In genomic region chr9:120874861-120875565, GRCh38 we compare ENCODE assay signal across 8 cellular contexts. TPM values are rescaled to one million over a fixed set of nuclear protein-coding genes. Genes with fewer than 3 reads are reported as not detected.
DNase-seq lines count a peak whose midpoint lies in the region; ATAC-seq and TF ChIP-seq lines count a peak whose summit lies in the region.

No MANE protein-coding gene starts in this region.

- POLR2A ChIA-PET in activated CD4-positive, alpha-beta T cell treated with anti-CD3 and anti-CD28 coated beads, Interleukin-2, amount 10 ng/mL, durations not matched to agents 7 days and 5 days (lab: Charles Lee) = no interaction called here

- peak overlapping the region; percentile 96 for H3K27ac Mint-ChIP-seq in activated CD4-positive, alpha-beta T cell treated with anti-CD3 and anti-CD28 coated beads, Interleukin-2, amount 10 ng/mL, durations not matched to agents 7 days and 5 days

- H3K4me1 Mint-ChIP-seq in activated CD4-positive, alpha-beta T cell treated with anti-CD3 and anti-CD28 coated beads, Interleukin-2, amount 10 ng/mL, durations not matched to agents 7 days and 5 days = peaks cover 79% of the 10 kb centered on the region

- H3K4me3 Mint-ChIP-seq in activated CD4-positive, alpha-beta T cell treated with anti-CD3 and anti-CD28 coated beads, Interleukin-2, amount 10 ng/mL, durations not matched to agents 7 days and 5 days = peak overlapping the region; percentile 90

- no peaks in the 10 kb centered on the region for H3K9me3 Mint-ChIP-seq in activated CD4-positive, alpha-beta T cell treated with anti-CD3 and anti-CD28 coated beads, Interleukin-2, amount 10 ng/mL, durations not matched to agents 7 days and 5 days

- H3K27me3 Mint-ChIP-seq in activated CD4-positive, alpha-beta T cell treated with anti-CD3 and anti-CD28 coated beads, Interleukin-2, amount 10 ng/mL, durations not matched to agents 7 days and 5 days = no peaks in the 10 kb centered on the region

- no peak for DNase-seq in activated CD4-positive, alpha-beta T cell treated with anti-CD3 and anti-CD28 coated beads, Interleukin-2, amount 10 ng/mL, durations not matched to agents 7 days and 5 days
- no peak for DNase-seq in activated CD4-positive, alpha-beta T cell treated with anti-CD3 and anti-CD28 coated beads, Interleukin-2, amount 50 U/mL, for 1 hour
- DNase-seq in fibroblast of gingiva (ENCODE audit: low read depth) (peak; percentile 59), mesenteric fat pad (ENCODE audit: low spot score) (no peak)

- CTCF ChIA-PET in activated CD4-positive, alpha-beta T cell treated with anti-CD3 and anti-CD28 coated beads, Interleukin-2, amount 10 ng/mL, durations not matched to agents 7 days and 5 days (lab: Charles Lee) = interaction anchor here (2.3 to 3.9 kb wide), 2 partner anchors 12 to 50 kb away, joined by 5 to 18 read pairs; no protein-coding TSS in a partner anchor

- H3K9ac ChIP-seq in stomach smooth muscle (ENCODE audit: low read length in 2 of 2) = no peak overlapping the region

- H3K4me3 ChIP-seq in stomach smooth muscle (ENCODE audit: low read length in 2 of 2) = peak overlapping the region in 1 of 2 donors; percentile 78

- ATAC-seq in SK-N-SH treated with all-trans-retinoic acid at 6 μM for 48 hours (no peak; the same call in 2 of the 3 replicates), GM21576 (IDR thresholded peaks at IDR 0.05; ENCODE audit: unreplicated experiment) (no peak), GM21786 (IDR thresholded peaks at IDR 0.05; ENCODE audit: unreplicated experiment) (no peak)

- peaks cover 21% of the 10 kb centered on the region for H3K4me1 ChIP-seq in stomach smooth muscle (ENCODE audit: control insufficient read depth, insufficient read depth, low read length)

- H3K9me3 ChIP-seq in stomach smooth muscle (ENCODE audit: control insufficient read depth in 2 of 2, low read length in 2 of 2) = no peaks in the 10 kb centered on the region

- H3K27ac ChIP-seq in stomach smooth muscle (ENCODE audit: low read length) = peak overlapping the region; percentile 91

- peaks cover 76% of the 10 kb centered on the region for H3K36me3 Mint-ChIP-seq in activated CD4-positive, alpha-beta T cell treated with anti-CD3 and anti-CD28 coated beads, Interleukin-2, amount 10 ng/mL, durations not matched to agents 7 days and 5 days (ENCODE audit: low read depth)

- H3K27me3 ChIP-seq in stomach smooth muscle (ENCODE audit: control insufficient read depth in 1 of 2, insufficient read depth in 2 of 2, low read length in 2 of 2) = no peaks in the 10 kb centered on the region

- H3K36me3 ChIP-seq in stomach smooth muscle (ENCODE audit: control insufficient read depth in 2 of 2, insufficient read depth in 2 of 2, low read length in 2 of 2) = peaks cover 10 to 22% of the 10 kb centered on the region in 2 donors

TF ChIP-seq in SK-N-SH treated with all-trans-retinoic acid at 6 μM for 48 hours, 23 proteins besides CTCF, POLR2A, EP300 and RAD21:
- TF ChIP-seq TCF4 (CRISPR knock-in tag; IDR thresholded peaks at IDR 0.05; ENCODE audit: borderline replicate concordance) (peak; percentile 25; the same call in 1 of the 2 replicates), ZFP3 (CRISPR knock-in tag; IDR thresholded peaks at IDR 0.05) (no peak)

RNA-seq across cellular contexts. Expression of gene PHF19, which starts 2.0 kb away (rescaled TPM):
- total RNA-seq in activated CD4-positive, alpha-beta T cell treated with anti-CD3 and anti-CD28 coated beads, Interleukin-2, amount 10 ng/mL, durations not matched to agents 7 days and 5 days = 100 to 1,000 TPM; 331 to 351 TPM
- 13.7 TPM for total RNA-seq in mesenteric fat pad

RNA-seq across cellular contexts. Expression of gene PSMD5, which starts 32.3 kb away (rescaled TPM):
- total RNA-seq in activated CD4-positive, alpha-beta T cell treated with anti-CD3 and anti-CD28 coated beads, Interleukin-2, amount 10 ng/mL, durations not matched to agents 7 days and 5 days = 10 to 100 TPM; 35.3 to 50.9 TPM
- total RNA-seq in mesenteric fat pad = 54.6 TPM

RNA-seq across cellular contexts. Expression of gene TRAF1, which starts 51.6 kb away (rescaled TPM):
- total RNA-seq in activated CD4-positive, alpha-beta T cell treated with anti-CD3 and anti-CD28 coated beads, Interleukin-2, amount 10 ng/mL, durations not matched to agents 7 days and 5 days = 10 to 100 TPM; 61.9 to 64.3 TPM
- total RNA-seq in mesenteric fat pad = 1.6 TPM

Comparison
In these comparisons a context has a peak if more than half of its experiments do, and no peak if none do; other contexts are left out.
1. RNA of gene PHF19, which starts 2.0 kb away (total RNA-seq): 331 to 351 TPM in activated CD4-positive, alpha-beta T cell treated with anti-CD3 and anti-CD28 coated beads, Interleukin-2, amount 10 ng/mL, durations not matched to agents 7 days and 5 days; 13.7 TPM in mesenteric fat pad (single experiment); every median in the first group is over 10 times any median in the second.
2. RNA of gene TRAF1, which starts 51.6 kb away (total RNA-seq): 61.9 to 64.3 TPM in activated CD4-positive, alpha-beta T cell treated with anti-CD3 and anti-CD28 coated beads, Interleukin-2, amount 10 ng/mL, durations not matched to agents 7 days and 5 days; 1.6 TPM in mesenteric fat pad (single experiment); every median in the first group is over 10 times any median in the second.